In the genomic region with DNA sequence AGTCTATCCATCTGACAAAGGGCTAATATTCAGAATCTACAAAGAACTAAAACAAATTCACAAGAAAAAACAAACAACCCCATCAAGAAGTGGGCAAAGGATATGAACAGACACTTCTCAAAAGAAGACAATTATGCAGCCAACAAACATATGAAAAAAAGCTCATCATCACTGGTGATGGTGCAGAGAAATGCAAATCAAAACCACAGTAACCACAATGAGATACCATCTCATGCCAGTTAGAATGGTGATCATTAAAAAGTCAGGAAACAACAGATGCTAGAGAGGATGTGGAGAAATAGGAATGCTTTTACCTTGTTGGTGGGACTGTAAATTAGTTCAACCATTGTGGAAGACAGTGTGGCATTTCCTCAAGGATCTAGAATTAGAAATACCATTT, we compare ENCODE assay signal across 7 cellular contexts. TPM values are rescaled to one million over a fixed set of nuclear protein-coding genes. Genes with fewer than 3 reads are reported as not detected.
"Had no signal": no experiment of that assay in that cellular context is flagged by ENCODE, and none has a peak within 500 bp of the region (broad histone marks: within the 10 kb centered on the region; RNA-seq: fewer than 3 reads in every experiment).

No MANE protein-coding gene starts in this region.

RNA-seq across cellular contexts. Expression of gene IFNW1, which starts 13.4 kb away (rescaled TPM):
- total RNA-seq: K562, NCI-H460, OCI-LY7, PC-3, Right ventricle myocardium inferior, SJCRH30 had no signal
- polyA plus RNA-seq: IgD-negative memory B cell, K562 had no signal

RNA-seq across cellular contexts. Expression of gene IFNA21, which starts 38.3 kb away (rescaled TPM):
- total RNA-seq: K562, NCI-H460, OCI-LY7, PC-3, Right ventricle myocardium inferior, SJCRH30 had no signal
- polyA plus RNA-seq: IgD-negative memory B cell, K562 had no signal

RNA-seq across cellular contexts. Expression of gene IFNB1, which starts 50.4 kb away (rescaled TPM):
- total RNA-seq: K562, NCI-H460, OCI-LY7, PC-3, Right ventricle myocardium inferior, SJCRH30 had no signal
- polyA plus RNA-seq: IgD-negative memory B cell, K562 had no signal

RNA-seq across cellular contexts. Expression of gene IFNA4, which starts 59.2 kb away (rescaled TPM):
- total RNA-seq: K562, NCI-H460, OCI-LY7, PC-3, Right ventricle myocardium inferior, SJCRH30 had no signal
- polyA plus RNA-seq: IgD-negative memory B cell, K562 had no signal
